In genomic region chr11:45917623-45918330, GRCh38 we compare ENCODE assay signal across 8 cellular contexts. TPM values are rescaled to one million over a fixed set of nuclear protein-coding genes. Genes with fewer than 3 reads are reported as not detected.
DNase-seq lines count a peak whose midpoint lies in the region; ATAC-seq and TF ChIP-seq lines count a peak whose summit lies in the region.

Gene PEX16 (minus strand): TSS chr11:45917877. CDS start chr11:45917811, 66 bp downstream.

- peak within 1 kb of the TSS; percentile 95 to 99 for H3K27ac Mint-ChIP-seq in activated naive CD4-positive, alpha-beta T cell treated with anti-CD3 and anti-CD28 coated beads, Interleukin-2, amount 50 U/mL, for 72 hours

- TF ChIP-seq POLR2A in testis (IDR thresholded peaks at IDR 0.05) = no peak

- no peaks in the 10 kb centered on the region for H3K9me3 ChIP-seq in testis

- no peaks in the 10 kb centered on the region for H3K27me3 ChIP-seq in testis

- TF ChIP-seq CTCF in omental fat pad (IDR thresholded peaks at IDR 0.05) = no peak
- peak in 1 of 3 experiments; percentile 16 for TF ChIP-seq CTCF in testis (IDR thresholded peaks at IDR 0.05)

- ATAC-seq in HG02610 (IDR thresholded peaks at IDR 0.05; ENCODE audit: unreplicated experiment) (peak; percentile 93), omental fat pad (ENCODE audit: low FRiP score) (peak; percentile 97)
- ATAC-seq in activated naive CD4-positive, alpha-beta T cell treated with anti-CD3 and anti-CD28 coated beads, Interleukin-2, amount 50 U/mL, for 72 hours = peak; percentile 93 to 96

- H3K4me1 ChIP-seq in testis = peaks cover 22% of the 10 kb centered on the region

- no peaks in the 10 kb centered on the region for H3K9me3 Mint-ChIP-seq in activated naive CD4-positive, alpha-beta T cell treated with anti-CD3 and anti-CD28 coated beads, Interleukin-2, amount 50 U/mL, for 72 hours

- intact Hi-C loops in testis (cut with DNase I; ENCODE audit: low total_unique reads) = no loop called here

- DNase-seq in NCI-H1092 treated with DMSO at 0.1 percent for 48 hours (lab: John Stamatoyannopoulos, UW) (peak; percentile 99), SKM-1 (lab: John Stamatoyannopoulos, UW; ENCODE audit: unreplicated experiment) (peak; percentile 98), glomerular visceral epithelial cell (ENCODE audit: extremely low spot score) (peak; percentile 98), omental fat pad (ENCODE audit: low spot score) (peak; percentile 80), testis (peak; percentile 96)
- DNase-seq in activated naive CD4-positive, alpha-beta T cell treated with anti-CD3 and anti-CD28 coated beads, Interleukin-2, amount 50 U/mL, for 72 hours (ENCODE audit: low spot score in 2 of 2) = peak; percentile 92 to 96

- H3K27ac ChIP-seq in testis = peak within 1 kb of the TSS; percentile 69 to 85

- 1% methylated on average over 27 to 44 of the region's 45 CpGs for WGBS in testis, 2 donors

- no peaks in the 10 kb centered on the region for H3K36me3 ChIP-seq in testis (ENCODE audit: low read depth, missing control alignments)

- no peaks in the 10 kb centered on the region for H3K36me3 Mint-ChIP-seq in activated naive CD4-positive, alpha-beta T cell treated with anti-CD3 and anti-CD28 coated beads, Interleukin-2, amount 50 U/mL, for 72 hours

- peak within 1 kb of the TSS; percentile 82 for H3K4me3 ChIP-seq in GM08714 (ENCODE audit: low read length)
- peak within 1 kb of the TSS; percentile 72 to 88 for H3K4me3 ChIP-seq in testis

RNA-seq across cellular contexts. Expression of gene PEX16, which starts in this region (rescaled TPM):
- total RNA-seq in activated naive CD4-positive, alpha-beta T cell treated with anti-CD3 and anti-CD28 coated beads, Interleukin-2, amount 50 U/mL, for 72 hours = 10 to 100 TPM; 33.9 to 39.4 TPM
- 10 to 100 TPM; 20.1 to 25.0 (median 22.8) TPM for total RNA-seq in omental fat pad
- total RNA-seq in testis = 10 to 100 TPM; 40.2 to 42.0 TPM
- 41.4 TPM for polyA plus RNA-seq in testis (ENCODE audit: insufficient read depth, low read depth, low replicate concordance)

Comparison
In these comparisons a context has a peak if more than half of its experiments do, and no peak if none do; other contexts are left out.
1. Peak in every context shown above with its lines: DNase-seq, ATAC-seq, H3K4me3 ChIP-seq and H3K27ac ChIP-seq.